ENCODE assay signal across 8 cellular contexts in genomic region chr1:209860293-209860881, GRCh38. TPM values are rescaled to one million over a fixed set of nuclear protein-coding genes. Genes with fewer than 3 reads are reported as not detected.
DNase-seq lines count a peak whose midpoint lies in the region; ATAC-seq and TF ChIP-seq lines count a peak whose summit lies in the region.

No MANE protein-coding gene starts in this region.

- no peak overlapping the region for H3K9ac ChIP-seq in KMS-11

- no peak overlapping the region for H3K4me3 ChIP-seq in KMS-11 (IDR thresholded peaks at IDR 0.05; ENCODE audit: insufficient read depth, low read depth, low read length)
- H3K4me3 ChIP-seq in fibroblast of pulmonary artery (replicated peaks; ENCODE audit: low read depth, low read length), result no peak overlapping the region
- H3K4me3 ChIP-seq in thoracic aorta, result no peak overlapping the region

- no peaks in the 10 kb centered on the region for H4K20me1 ChIP-seq in KMS-11 (ENCODE audit: insufficient read depth)

- H3K27ac ChIP-seq in KMS-11, result no peak overlapping the region
- H3K27ac ChIP-seq in thoracic aorta, result no peak overlapping the region

- DNase-seq in EH (ENCODE audit: low read depth) (peak; percentile 83), RKO (ENCODE audit: low spot score) (peak; percentile 82), fibroblast of pulmonary artery (ENCODE audit: low read depth) (peak; percentile 93), nucleus accumbens (lab: John Stamatoyannopoulos, UW) (peak in 48 of 56 donors; percentile 18 to 90 (median 60)), thoracic aorta (ENCODE audit: low spot score) (peak; percentile 33)
- DNase-seq in activated T-cell treated with anti-CD3 and anti-CD28 coated beads, Interleukin-2, amount 50 U/mL, for 48 hours, result peak; percentile 75

- H2AFZ ChIP-seq in KMS-11 (ENCODE audit: low read depth), result no peak overlapping the region

- no peaks in the 10 kb centered on the region for H3K36me3 ChIP-seq in KMS-11 (ENCODE audit: insufficient read depth)
- no peaks in the 10 kb centered on the region for H3K36me3 ChIP-seq in thoracic aorta

- TF ChIP-seq CTCF in KMS-11 (conservative IDR thresholded peaks at IDR 0.05; ENCODE audit: low read depth, low read length) (peak; percentile 96), fibroblast of pulmonary artery (IDR thresholded peaks at IDR 0.05; ENCODE audit: low read length, missing control alignments) (peak; percentile 88), thoracic aorta (IDR thresholded peaks at IDR 0.05) (peak; percentile 72)

- no peak overlapping the region for H3K4me2 ChIP-seq in KMS-11

- H3K9me3 ChIP-seq in thoracic aorta, result no peaks in the 10 kb centered on the region

- H3K79me2 ChIP-seq in KMS-11 (ENCODE audit: insufficient read depth, low read depth), result no peaks in the 10 kb centered on the region

- H3K27me3 ChIP-seq in KMS-11 (ENCODE audit: insufficient read depth, low read depth) (no peaks in the 10 kb centered on the region), thoracic aorta (replicated peaks; ENCODE audit: insufficient read depth) (no peaks in the 10 kb centered on the region)

- ATAC-seq in GM21723 (IDR thresholded peaks at IDR 0.05; ENCODE audit: unreplicated experiment) (peak; percentile 93), thoracic aorta (ENCODE audit: insufficient number of reproducible peaks, low FRiP score, low read depth) (peak; percentile 44)

- H3K4me1 ChIP-seq in KMS-11 (ENCODE audit: low read depth, poor library complexity, severe bottlenecking) (no peaks in the 10 kb centered on the region), thoracic aorta (ENCODE audit: control insufficient read depth in 1 of 2, low read depth in 2 of 2) (no peaks in the 10 kb centered on the region)

RNA-seq across cellular contexts. Expression of gene UTP25, which starts 32.6 kb away (rescaled TPM):
- 10 to 100 TPM in 1 of 2 donors, 1 to 10 TPM in 1; 5.7 to 11.6 TPM for total RNA-seq in thoracic aorta

RNA-seq across cellular contexts. Expression of gene IRF6, which starts 54.4 kb away (rescaled TPM):
- 1 to 10 TPM; 3.9 to 4.1 TPM for total RNA-seq in thoracic aorta

Comparison
In these comparisons a context has a peak if more than half of its experiments do, and no peak if none do; other contexts are left out.
1. DNase-seq: peak in every context shown above with its lines; median percentile 93 in fibroblast of pulmonary artery; 83 in EH; 82 in RKO; 75 in activated T-cell treated with anti-CD3 and anti-CD28 coated beads, Interleukin-2, amount 50 U/mL, for 48 hours; 60 in nucleus accumbens; 33 in thoracic aorta.